ENCODE assay signal across 10 cellular contexts in genomic region chr12:63918788-63919300, GRCh38.
A peak's percentile ranks its signal among the peaks of the same experiment; 100 is the strongest.
DNase-seq lines count a peak whose midpoint lies in the region; ATAC-seq and TF ChIP-seq lines count a peak whose summit lies in the region.
"Had no signal": no experiment of that assay in that cellular context is flagged by ENCODE, and none has a peak within 500 bp of the region (broad histone marks: within the 10 kb centered on the region; RNA-seq: fewer than 3 reads in every experiment).

No MANE protein-coding gene starts in this region.

- no peaks in the 10 kb centered on the region for H3K36me3 Mint-ChIP-seq in activated naive CD4-positive, alpha-beta T cell treated with anti-CD3 and anti-CD28 coated beads, Interleukin-2, amount 10 ng/mL, durations not matched to agents 7 days and 5 days

- H3K4me3 Mint-ChIP-seq in activated naive CD4-positive, alpha-beta T cell treated with anti-CD3 and anti-CD28 coated beads, Interleukin-2, amount 10 ng/mL, durations not matched to agents 7 days and 5 days, result no peak overlapping the region
- H3K4me3 Mint-ChIP-seq: activated CD4-positive, alpha-beta memory T cell treated with anti-CD3 and anti-CD28 coated beads, Interleukin-2, amount 10 ng/mL, durations not matched to agents 7 days and 5 days had no signal

- H3K4me1 ChIP-seq in fibroblast of lung (ENCODE audit: control insufficient read depth, extremely low read depth, insufficient read depth, low read length) (peaks cover 32% of the 10 kb centered on the region), skeletal muscle satellite cell (ENCODE audit: control insufficient read depth, insufficient read depth, low read length) (peaks cover 61% of the 10 kb centered on the region), esophagus muscularis mucosa (peaks cover 10 to 46% (median 42%) of the 10 kb centered on the region in 4 donors), MM.1S (ENCODE audit: low read length) (no peaks in the 10 kb centered on the region)

- H4K20me1 ChIP-seq in fibroblast of lung (ENCODE audit: control insufficient read depth, extremely low read depth, insufficient read depth, low read length) (no peaks in the 10 kb centered on the region), MM.1S (ENCODE audit: insufficient read depth, low read length) (no peaks in the 10 kb centered on the region)

- no peaks in the 10 kb centered on the region for H3K4me1 Mint-ChIP-seq in activated naive CD4-positive, alpha-beta T cell treated with anti-CD3 and anti-CD28 coated beads, Interleukin-2, amount 10 ng/mL, durations not matched to agents 7 days and 5 days
- H3K4me1 Mint-ChIP-seq: activated CD4-positive, alpha-beta memory T cell treated with anti-CD3 and anti-CD28 coated beads, Interleukin-2, amount 10 ng/mL, durations not matched to agents 7 days and 5 days had no signal

- ATAC-seq in GM18867 (IDR thresholded peaks at IDR 0.05; ENCODE audit: unreplicated experiment), result peak; percentile 4

- no peaks in the 10 kb centered on the region for H3K27me3 ChIP-seq in fibroblast of lung (ENCODE audit: control insufficient read depth, insufficient read depth, low read length)
- H3K27me3 ChIP-seq in skeletal muscle satellite cell (ENCODE audit: control insufficient read depth, insufficient read depth, low read length), result no peaks in the 10 kb centered on the region
- no peaks in the 10 kb centered on the region for H3K27me3 ChIP-seq in esophagus muscularis mucosa
- no peaks in the 10 kb centered on the region for H3K27me3 ChIP-seq in MM.1S (replicated peaks; ENCODE audit: insufficient read depth, low read length)

- no peak for TF ChIP-seq EP300 in esophagus muscularis mucosa (IDR thresholded peaks at IDR 0.05)

- H3F3A ChIP-seq in MM.1S (ENCODE audit: insufficient read depth, low read length), result no peaks in the 10 kb centered on the region

- POLR2A ChIA-PET in RWPE1 (lab: Yijun Ruan, JAX; ENCODE audit: low non-redundant PET), result no interaction called here

- TF ChIP-seq POLR2A in esophagus muscularis mucosa (IDR thresholded peaks at IDR 0.05; ENCODE audit: low read depth), result no peak

- no peak overlapping the region for H3K27ac Mint-ChIP-seq in activated naive CD4-positive, alpha-beta T cell treated with anti-CD3 and anti-CD28 coated beads, Interleukin-2, amount 10 ng/mL, durations not matched to agents 7 days and 5 days
- H3K27ac Mint-ChIP-seq: activated CD4-positive, alpha-beta memory T cell treated with anti-CD3 and anti-CD28 coated beads, Interleukin-2, amount 10 ng/mL, durations not matched to agents 7 days and 5 days had no signal

- WGBS in esophagus muscularis mucosa, result 72% methylated on average over 6 of the region's 6 CpGs

- H3K9me3 ChIP-seq in fibroblast of lung (ENCODE audit: control insufficient read depth, insufficient read depth, low read depth, low read length) (no peaks in the 10 kb centered on the region), skeletal muscle satellite cell (replicated peaks; ENCODE audit: low read length) (no peaks in the 10 kb centered on the region), esophagus muscularis mucosa (no peaks in the 10 kb centered on the region), MM.1S (replicated peaks; ENCODE audit: insufficient read depth, low read length) (no peaks in the 10 kb centered on the region)

- H3K4me2 ChIP-seq in fibroblast of lung (ENCODE audit: extremely low read depth, insufficient read depth, low read length) (peak overlapping the region; percentile 56), skeletal muscle satellite cell (ENCODE audit: low read length) (peak overlapping the region; percentile 70), MM.1S (ENCODE audit: low read depth, low read length) (no peak overlapping the region)

- no peak overlapping the region for H3K4me3 ChIP-seq in fibroblast of lung (replicated peaks in 1 of 4; ENCODE audit: control extremely low read depth in 1 of 4, insufficient read depth in 1 of 4, low read depth in 3 of 4, low read length in 4 of 4)
- H3K4me3 ChIP-seq in skeletal muscle satellite cell (ENCODE audit: low read length), result no peak overlapping the region
- H3K4me3 ChIP-seq in esophagus muscularis mucosa, result no peak overlapping the region
- no peak overlapping the region for H3K4me3 ChIP-seq in MM.1S (ENCODE audit: low read length)

- no peaks in the 10 kb centered on the region for H3K27me3 Mint-ChIP-seq in activated naive CD4-positive, alpha-beta T cell treated with anti-CD3 and anti-CD28 coated beads, Interleukin-2, amount 10 ng/mL, durations not matched to agents 7 days and 5 days
- H3K27me3 Mint-ChIP-seq: activated CD4-positive, alpha-beta memory T cell treated with anti-CD3 and anti-CD28 coated beads, Interleukin-2, amount 10 ng/mL, durations not matched to agents 7 days and 5 days had no signal

- TF ChIP-seq CTCF in RWPE1 (conservative IDR thresholded peaks at IDR 0.05; ENCODE audit: low read depth) (no peak), fibroblast of lung (conservative IDR thresholded peaks at IDR 0.05 in 1 of 2, IDR thresholded peaks at IDR 0.05 in 1 of 2; ENCODE audit: low read depth in 1 of 2, low read length in 2 of 2) (no peak), esophagus muscularis mucosa (IDR thresholded peaks at IDR 0.05) (no peak), MM.1S (IDR thresholded peaks at IDR 0.05; ENCODE audit: low read length) (no peak)

- H3K79me2 ChIP-seq in fibroblast of lung (ENCODE audit: control insufficient read depth, insufficient read depth, low read length), result peaks cover 75% of the 10 kb centered on the region
- H3K79me2 ChIP-seq in MM.1S (ENCODE audit: low read length), result no peaks in the 10 kb centered on the region

- H3K9ac ChIP-seq in fibroblast of lung (ENCODE audit: insufficient read depth, low read length) (no peak overlapping the region), skeletal muscle satellite cell (ENCODE audit: low read depth, low read length) (peak overlapping the region; percentile 75), MM.1S (ENCODE audit: low read length) (no peak overlapping the region)

- CTCF ChIA-PET in RWPE1 (lab: Yijun Ruan, JAX), result no interaction called here
- CTCF ChIA-PET in activated naive CD4-positive, alpha-beta T cell treated with anti-CD3 and anti-CD28 coated beads, Interleukin-2, amount 10 ng/mL, durations not matched to agents 7 days and 5 days (lab: Charles Lee), result no interaction called here

- no peak overlapping the region for H2AFZ ChIP-seq in fibroblast of lung (ENCODE audit: low read length)
- no peak overlapping the region for H2AFZ ChIP-seq in MM.1S (ENCODE audit: low read length)

- intact Hi-C loops in esophagus muscularis mucosa (cut with DNase I), result no loop called here

- peak overlapping the region; percentile 97 for H3K27ac ChIP-seq in RWPE1
- H3K27ac ChIP-seq in fibroblast of lung (ENCODE audit: insufficient read depth, low read length), result peak overlapping the region; percentile 89
- no peak overlapping the region for H3K27ac ChIP-seq in esophagus muscularis mucosa (replicated peaks in 1 of 4)
- H3K27ac ChIP-seq in MM.1S (ENCODE audit: low read length), result no peak overlapping the region

- DNase-seq in RWPE1 (ENCODE audit: low spot score) (peak; percentile 68), fibroblast of lung (ENCODE audit: low read depth in 2 of 2) (peak; percentile 96 to 98), esophagus muscularis mucosa (ENCODE audit: extremely low spot score) (no peak), MM.1S (no peak)
- no peak for DNase-seq in activated naive CD4-positive, alpha-beta T cell treated with anti-CD3 and anti-CD28 coated beads, Interleukin-2, amount 10 ng/mL, durations not matched to agents 7 days and 5 days
- DNase-seq in activated T-cell treated with anti-CD3 and anti-CD28 coated beads, Interleukin-2, amount 50 U/mL, for 1 hour, result no peak
- DNase-seq: activated CD4-positive, alpha-beta memory T cell treated with anti-CD3 and anti-CD28 coated beads, Interleukin-2, amount 10 ng/mL, durations not matched to agents 7 days and 5 days; NCI-H2171 had no signal

- no peaks in the 10 kb centered on the region for H3K36me3 ChIP-seq in fibroblast of lung (ENCODE audit: control insufficient read depth, insufficient read depth, low read length)
- H3K36me3 ChIP-seq in skeletal muscle satellite cell (ENCODE audit: insufficient read depth, low read length), result no peaks in the 10 kb centered on the region
- no peaks in the 10 kb centered on the region for H3K36me3 ChIP-seq in esophagus muscularis mucosa
- H3K36me3 ChIP-seq in MM.1S (replicated peaks; ENCODE audit: insufficient read depth, low read length), result no peaks in the 10 kb centered on the region

- H3K9me3 Mint-ChIP-seq in activated naive CD4-positive, alpha-beta T cell treated with anti-CD3 and anti-CD28 coated beads, Interleukin-2, amount 10 ng/mL, durations not matched to agents 7 days and 5 days, result no peaks in the 10 kb centered on the region
- H3K9me3 Mint-ChIP-seq: activated CD4-positive, alpha-beta memory T cell treated with anti-CD3 and anti-CD28 coated beads, Interleukin-2, amount 10 ng/mL, durations not matched to agents 7 days and 5 days had no signal

- H3K9me2 ChIP-seq in MM.1S (replicated peaks; ENCODE audit: insufficient read depth, low read length), result no peaks in the 10 kb centered on the region

Comparison
In these comparisons a context has a peak if more than half of its experiments do, and no peak if none do; other contexts are left out.
1. DNase-seq: peak in RWPE1 (single experiment) and fibroblast of lung (2 of 2); none in esophagus muscularis mucosa (single experiment), MM.1S (single experiment), activated naive CD4-positive, alpha-beta T cell treated with anti-CD3 and anti-CD28 coated beads, Interleukin-2, amount 10 ng/mL, durations not matched to agents 7 days and 5 days (single experiment) and activated T-cell treated with anti-CD3 and anti-CD28 coated beads, Interleukin-2, amount 50 U/mL, for 1 hour (single experiment).
2. H3K27ac ChIP-seq: peak in RWPE1 (single experiment) and fibroblast of lung (single experiment); none in esophagus muscularis mucosa (0 of 4) and MM.1S (single experiment).